ENCODE assay signal across 13 cellular contexts in the genomic region with DNA sequence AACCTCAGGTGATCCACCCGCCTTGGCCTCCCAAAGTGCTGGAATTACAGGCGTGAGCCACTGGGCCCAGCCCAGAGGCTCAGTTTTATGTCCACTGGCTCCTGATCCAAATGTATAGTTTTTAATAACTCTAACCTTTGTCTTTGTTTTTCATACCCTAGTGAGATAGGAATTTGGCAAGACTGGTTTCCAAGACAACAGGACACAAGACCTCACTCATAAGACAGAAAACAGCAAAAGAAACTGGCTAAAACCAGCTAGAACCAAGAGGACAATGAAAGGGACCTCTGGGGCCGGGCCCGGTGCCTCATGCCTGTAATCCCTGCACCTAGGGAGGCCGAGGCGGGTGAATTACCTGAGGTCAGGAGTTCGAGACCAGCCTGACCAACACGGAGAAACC. TPM values are rescaled to one million over a fixed set of nuclear protein-coding genes. Genes with fewer than 3 reads are reported as not detected.
DNase-seq lines count a peak whose midpoint lies in the region; ATAC-seq, FAIRE-seq and TF ChIP-seq lines count a peak whose summit lies in the region.
"Had no signal": no experiment of that assay in that cellular context is flagged by ENCODE, and none has a peak within 500 bp of the region (broad histone marks: within the 10 kb centered on the region; RNA-seq: fewer than 3 reads in every experiment).

No MANE protein-coding gene starts in this region.

- H3K4me3 ChIP-seq in HepG2 (replicated peaks in 1 of 3; ENCODE audit: insufficient read depth in 1 of 3, low read depth in 2 of 3, low read length in 3 of 3) (no peak overlapping the region), uterus (peak overlapping the region in 1 of 2 donors; percentile 49)

- H3K27ac ChIP-seq in HepG2 (ENCODE audit: extremely low read length, insufficient read depth, low read length) (no peak overlapping the region), uterus (peak overlapping the region; percentile 85 to 88)

- no peaks in the 10 kb centered on the region for H3K9me3 Mint-ChIP-seq in stimulated activated naive CD8-positive, alpha-beta T cell treated with anti-CD3 and anti-CD28 coated beads, Interleukin-15, Interleukin-2, amounts not matched to agents 100 ng/mL and 50 ng/mL, for 24 hours

- TF ChIP-seq EP300 in HepG2 (IDR thresholded peaks at IDR 0.05; ENCODE audit: low read depth in 2 of 2, low read length in 2 of 2): no peak
- TF ChIP-seq EP300 in HepG2 (CRISPR knock-in tag; IDR thresholded peaks at IDR 0.05; ENCODE audit: borderline replicate concordance): no peak

- H3K27ac Mint-ChIP-seq in stimulated activated naive CD8-positive, alpha-beta T cell treated with anti-CD3 and anti-CD28 coated beads, Interleukin-15, Interleukin-2, amounts not matched to agents 100 ng/mL and 50 ng/mL, for 24 hours: no peak overlapping the region

- no peaks in the 10 kb centered on the region for H4K20me1 ChIP-seq in HepG2 (ENCODE audit: insufficient read depth, low read length)

- CTCF ChIA-PET in HepG2 (lab: Yijun Ruan, JAX; ENCODE audit: low intra/inter-chr PET ratio, low total read pairs): no interaction called here

- H3K27me3 Mint-ChIP-seq in stimulated activated naive CD8-positive, alpha-beta T cell treated with anti-CD3 and anti-CD28 coated beads, Interleukin-15, Interleukin-2, amounts not matched to agents 100 ng/mL and 50 ng/mL, for 24 hours: no peaks in the 10 kb centered on the region

- no peak for DNase-seq in stimulated activated naive CD8-positive, alpha-beta T cell treated with anti-CD3 and anti-CD28 coated beads, Interleukin-15, Interleukin-2, amounts not matched to agents 100 U/mL and 50 U/mL, for 24 hours
- DNase-seq in astrocyte of the hippocampus (ENCODE audit: low read depth, low spot score) (peak; percentile 45), HepG2 (ENCODE audit: low spot score) (no peak), uterus (no peak), NCI-H1694 treated with DMSO at 0.1 percent for 48 hours (lab: John Stamatoyannopoulos, UW) (no peak), RKO (ENCODE audit: low spot score) (no peak)
- DNase-seq: amniotic stem cell, KG1, NCI-H2081 treated with DMSO at 0.1 percent for 48 hours had no signal

- in situ Hi-C loops in HepG2 (cut with HindIII; ENCODE audit: extremely low pct_ligation_motif_present, low pct_unique_long_range_greater_than_20kb): no loop called here

- H3K4me3 Mint-ChIP-seq in stimulated activated naive CD8-positive, alpha-beta T cell treated with anti-CD3 and anti-CD28 coated beads, Interleukin-15, Interleukin-2, amounts not matched to agents 100 ng/mL and 50 ng/mL, for 24 hours: peak overlapping the region; percentile 90

- WGBS in HepG2 (ENCODE audit: low lambda C conversion rate): 95% methylated on average over 7 of the region's 8 CpGs

- TF ChIP-seq RAD21 in HepG2 (CRISPR knock-in tag; IDR thresholded peaks at IDR 0.05): no peak

- no TSS peak for BruUV-seq in HepG2 (replicated peaks; lab: Mats Ljungman, UMichigan)

- no peaks in the 10 kb centered on the region for H3K27me3 ChIP-seq in HepG2 (ENCODE audit: control insufficient read depth in 1 of 2, insufficient read depth in 2 of 2, low read length in 2 of 2)
- no peaks in the 10 kb centered on the region for H3K27me3 ChIP-seq in uterus

- H3K4me1 ChIP-seq in HepG2 (ENCODE audit: insufficient read depth, low read length): peaks cover 8% of the 10 kb centered on the region; the same call in 1 of the 2 replicates
- no peaks in the 10 kb centered on the region for H3K4me1 ChIP-seq in uterus

- H3K36me3 ChIP-seq in HepG2 (replicated peaks in 1 of 2; ENCODE audit: control insufficient read depth in 1 of 2, insufficient read depth in 2 of 2, low read length in 2 of 2) (no peaks in the 10 kb centered on the region), uterus (no peaks in the 10 kb centered on the region)

- H3K9ac ChIP-seq in HepG2 (ENCODE audit: insufficient read depth, low read depth, low read length): no peak overlapping the region

- no peak for ATAC-seq in stimulated activated naive CD8-positive, alpha-beta T cell treated with anti-CD3 and anti-CD28 coated beads, Interleukin-15, Interleukin-2, amounts not matched to agents 100 U/mL and 50 U/mL, for 24 hours
- ATAC-seq in HepG2: no peak
- ATAC-seq in HG03175 (IDR thresholded peaks at IDR 0.05; ENCODE audit: unreplicated experiment): no peak
- ATAC-seq: activated CD4-positive, CD25-positive, alpha-beta regulatory T cell treated with anti-CD3 and anti-CD28 coated beads, Interleukin-2, amount 50 U/mL, for 24 hours had no signal

- no peaks in the 10 kb centered on the region for H3K79me2 ChIP-seq in HepG2 (ENCODE audit: insufficient read depth, low read length)

- H3K4me2 ChIP-seq in HepG2 (ENCODE audit: low read depth, low read length): peak overlapping the region; percentile 70; the same call in 1 of the 2 replicates

- POLR2A ChIA-PET in HepG2 (lab: Yijun Ruan, JAX): interaction anchor here (1.5 kb wide), 1 partner anchor 132 kb away, joined by 6 read pairs; a partner anchor contains a TSS

- no peaks in the 10 kb centered on the region for H3K9me3 ChIP-seq in HepG2 (ENCODE audit: low read length)
- H3K9me3 ChIP-seq in uterus: no peaks in the 10 kb centered on the region

- TF ChIP-seq CTCF in HepG2 (CRISPR knock-in tag; IDR thresholded peaks at IDR 0.05) (no peak), uterus (IDR thresholded peaks at IDR 0.05) (no peak)

- TF ChIP-seq POLR2A in HepG2 (IDR thresholded peaks at IDR 0.05; ENCODE audit: insufficient read depth in 1 of 2, low read depth in 2 of 2, low read length in 2 of 2) (no peak), uterus (IDR thresholded peaks at IDR 0.05) (no peak)

- peaks cover 14% of the 10 kb centered on the region for H3K4me1 Mint-ChIP-seq in stimulated activated naive CD8-positive, alpha-beta T cell treated with anti-CD3 and anti-CD28 coated beads, Interleukin-15, Interleukin-2, amounts not matched to agents 100 ng/mL and 50 ng/mL, for 24 hours (ENCODE audit: low read depth)

- no peaks in the 10 kb centered on the region for H3K36me3 Mint-ChIP-seq in stimulated activated naive CD8-positive, alpha-beta T cell treated with anti-CD3 and anti-CD28 coated beads, Interleukin-15, Interleukin-2, amounts not matched to agents 100 ng/mL and 50 ng/mL, for 24 hours (ENCODE audit: low read depth)

- intact Hi-C loops in HepG2 (cut with micrococcal nuclease; ENCODE audit: unreplicated experiment) (no loop called here), uterus (cut with DNase I; ENCODE audit: low total_unique reads) (no loop called here)

- no peak for FAIRE-seq in HepG2 (lab: Jason Lieb, UNC)
- FAIRE-seq: endometrium had no signal

- no peak overlapping the region for H2AFZ ChIP-seq in HepG2 (ENCODE audit: low read length)

RNA-seq across cellular contexts. Expression of a gene that starts 27.6 kb away (rescaled TPM):
- total RNA-seq in HepG2 (2016; rRNA removed; fragmentation: Illumina TruSeq; extraction: Trizol) (not detected in 2 replicates), uterus (10 to 100 TPM in 2 of 4 donors, 1 to 10 TPM in 2; 1.5 to 26.6 (median 12.2) TPM)
- total RNA-seq in HepG2 (2016; cell fraction: cytosol; rRNA removed; fragmentation: Illumina TruSeq; extraction: Trizol; ENCODE audit: low read depth): not detected in 2 replicates
- not detected in 2 replicates for total RNA-seq in HepG2 (2016; cell fraction: insoluble cytoplasmic fraction; rRNA removed; fragmentation: Illumina TruSeq; extraction: Trizol)
- not detected in 2 replicates for total RNA-seq in HepG2 (2016; cell fraction: membrane; rRNA removed; fragmentation: Illumina TruSeq; extraction: Trizol)
- total RNA-seq in HepG2 (2016; cell fraction: nucleus; rRNA removed; fragmentation: Illumina TruSeq; extraction: Trizol): not detected in 2 replicates
- polyA plus RNA-seq in HepG2 (2011; rRNA removed): 0.07 and 0.18 TPM in 2 replicates
- polyA plus RNA-seq in HepG2 (2011; cell fraction: cytosol; rRNA removed): 0.23 and 0.29 TPM in 2 replicates
- 0.37 and 0.47 TPM in 2 replicates for polyA plus RNA-seq in HepG2 (2011; cell fraction: nucleus; rRNA removed)
- 0.15 and 0.39 TPM in 2 replicates for polyA plus RNA-seq in HepG2 (2012)
- polyA plus RNA-seq in HepG2 (2016; cell fraction: cytosol; fragmentation: Illumina TruSeq; extraction: Trizol; ENCODE audit: low read depth): 0.17 TPM in 1 of 2 replicates, not detected in the other
- polyA plus RNA-seq in HepG2 (2016; cell fraction: insoluble cytoplasmic fraction; fragmentation: Illumina TruSeq; extraction: Trizol; ENCODE audit: low read depth): not detected in 2 replicates
- polyA plus RNA-seq in HepG2 (2016; cell fraction: membrane; fragmentation: Illumina TruSeq; extraction: Trizol; ENCODE audit: low read depth): not detected in 2 replicates
- not detected in 2 replicates for polyA plus RNA-seq in HepG2 (2016; cell fraction: nucleus; fragmentation: Illumina TruSeq; extraction: Trizol; ENCODE audit: insufficient read depth, low read depth)
- polyA minus RNA-seq in HepG2 (2011; rRNA and poly(A)+ RNA removed; ENCODE audit: low replicate concordance): 2.0 TPM in 1 of 2 replicates, not detected in the other
- polyA minus RNA-seq in HepG2 (2011; cell fraction: cytosol; rRNA and poly(A)+ RNA removed): not detected in 2 replicates
- polyA minus RNA-seq in HepG2 (2011; cell fraction: nucleus; rRNA and poly(A)+ RNA removed): not detected in 2 replicates

RNA-seq across cellular contexts. Expression of a gene that starts 29.1 kb away (rescaled TPM):
- total RNA-seq in HepG2 (2016; rRNA removed; fragmentation: Illumina TruSeq; extraction: Trizol) (1.1 and 2.7 TPM in 2 replicates), uterus (1 to 10 TPM in 3 of 4 donors, not detected in 1; 1.3 to 6.0 (median 1.5) TPM)
- total RNA-seq in HepG2 (2016; cell fraction: cytosol; rRNA removed; fragmentation: Illumina TruSeq; extraction: Trizol; ENCODE audit: low read depth): 0.40 and 0.71 TPM in 2 replicates
- total RNA-seq in HepG2 (2016; cell fraction: insoluble cytoplasmic fraction; rRNA removed; fragmentation: Illumina TruSeq; extraction: Trizol): 0.88 and 3.2 TPM in 2 replicates
- 0.40 and 0.41 TPM in 2 replicates for total RNA-seq in HepG2 (2016; cell fraction: membrane; rRNA removed; fragmentation: Illumina TruSeq; extraction: Trizol)
- 2.7 and 4.3 TPM in 2 replicates for total RNA-seq in HepG2 (2016; cell fraction: nucleus; rRNA removed; fragmentation: Illumina TruSeq; extraction: Trizol)
- 4.1 and 4.7 TPM in 2 replicates for polyA plus RNA-seq in HepG2 (2011; rRNA removed)
- polyA plus RNA-seq in HepG2 (2011; cell fraction: cytosol; rRNA removed): 0.71 and 1.3 TPM in 2 replicates
- polyA plus RNA-seq in HepG2 (2011; cell fraction: nucleus; rRNA removed): 60.3 and 95.3 TPM in 2 replicates
- 1.6 and 2.8 TPM in 2 replicates for polyA plus RNA-seq in HepG2 (2012)
- 0.72 and 0.75 TPM in 2 replicates for polyA plus RNA-seq in HepG2 (2016; cell fraction: cytosol; fragmentation: Illumina TruSeq; extraction: Trizol; ENCODE audit: low read depth)
- 0.62 and 0.95 TPM in 2 replicates for polyA plus RNA-seq in HepG2 (2016; cell fraction: insoluble cytoplasmic fraction; fragmentation: Illumina TruSeq; extraction: Trizol; ENCODE audit: low read depth)
- polyA plus RNA-seq in HepG2 (2016; cell fraction: membrane; fragmentation: Illumina TruSeq; extraction: Trizol; ENCODE audit: low read depth): 0.78 and 1.1 TPM in 2 replicates
- polyA plus RNA-seq in HepG2 (2016; cell fraction: nucleus; fragmentation: Illumina TruSeq; extraction: Trizol; ENCODE audit: insufficient read depth, low read depth): 13.9 and 14.8 TPM in 2 replicates
- 3.2 and 4.3 TPM in 2 replicates for polyA minus RNA-seq in HepG2 (2011; rRNA and poly(A)+ RNA removed; ENCODE audit: low replicate concordance)
- polyA minus RNA-seq in HepG2 (2011; cell fraction: cytosol; rRNA and poly(A)+ RNA removed): not detected in 2 replicates
- 6.6 and 10.9 TPM in 2 replicates for polyA minus RNA-seq in HepG2 (2011; cell fraction: nucleus; rRNA and poly(A)+ RNA removed)

RNA-seq across cellular contexts. Expression of a gene that starts 41.4 kb away (rescaled TPM):
- 324 and 372 TPM in 2 replicates for total RNA-seq in HepG2 (2016; rRNA removed; fragmentation: Illumina TruSeq; extraction: Trizol)
- total RNA-seq in HepG2 (2016; cell fraction: cytosol; rRNA removed; fragmentation: Illumina TruSeq; extraction: Trizol; ENCODE audit: low read depth): 103 and 108 TPM in 2 replicates
- total RNA-seq in HepG2 (2016; cell fraction: insoluble cytoplasmic fraction; rRNA removed; fragmentation: Illumina TruSeq; extraction: Trizol): 334 and 405 TPM in 2 replicates
- total RNA-seq in HepG2 (2016; cell fraction: membrane; rRNA removed; fragmentation: Illumina TruSeq; extraction: Trizol): 115 and 120 TPM in 2 replicates
- total RNA-seq in HepG2 (2016; cell fraction: nucleus; rRNA removed; fragmentation: Illumina TruSeq; extraction: Trizol): 123 and 139 TPM in 2 replicates
- 374 and 400 TPM in 2 replicates for polyA plus RNA-seq in HepG2 (2011; rRNA removed)
- 396 and 593 TPM in 2 replicates for polyA plus RNA-seq in HepG2 (2011; cell fraction: cytosol; rRNA removed)
- 354 and 430 TPM in 2 replicates for polyA plus RNA-seq in HepG2 (2011; cell fraction: nucleus; rRNA removed)
- 181 and 214 TPM in 2 replicates for polyA plus RNA-seq in HepG2 (2012)
- polyA plus RNA-seq in HepG2 (2016; cell fraction: cytosol; fragmentation: Illumina TruSeq; extraction: Trizol; ENCODE audit: low read depth): 80.1 and 82.6 TPM in 2 replicates
- 379 and 381 TPM in 2 replicates for polyA plus RNA-seq in HepG2 (2016; cell fraction: insoluble cytoplasmic fraction; fragmentation: Illumina TruSeq; extraction: Trizol; ENCODE audit: low read depth)
- 86.8 and 91.7 TPM in 2 replicates for polyA plus RNA-seq in HepG2 (2016; cell fraction: membrane; fragmentation: Illumina TruSeq; extraction: Trizol; ENCODE audit: low read depth)
- polyA plus RNA-seq in HepG2 (2016; cell fraction: nucleus; fragmentation: Illumina TruSeq; extraction: Trizol; ENCODE audit: insufficient read depth, low read depth): 224 and 236 TPM in 2 replicates
- polyA minus RNA-seq in HepG2 (2011; rRNA and poly(A)+ RNA removed; ENCODE audit: low replicate concordance): 504 and 617 TPM in 2 replicates
- polyA minus RNA-seq in HepG2 (2011; cell fraction: cytosol; rRNA and poly(A)+ RNA removed): 158 and 170 TPM in 2 replicates
- 133 and 141 TPM in 2 replicates for polyA minus RNA-seq in HepG2 (2011; cell fraction: nucleus; rRNA and poly(A)+ RNA removed)
- total RNA-seq in uterus: 100 to 1,000 TPM in 3 of 4 donors, 10 to 100 TPM in 1; 78.5 to 274 (median 217) TPM

RNA-seq across cellular contexts. Expression of a gene that starts 44.6 kb away (rescaled TPM):
- total RNA-seq in HepG2 (2016; rRNA removed; fragmentation: Illumina TruSeq; extraction: Trizol) (not detected in 2 replicates), uterus (1 to 10 TPM in 1 of 4 donors, under 1 TPM in 1, not detected in 2; 0.28 to 1.9 TPM)
- not detected in 2 replicates for total RNA-seq in HepG2 (2016; cell fraction: cytosol; rRNA removed; fragmentation: Illumina TruSeq; extraction: Trizol; ENCODE audit: low read depth)
- total RNA-seq in HepG2 (2016; cell fraction: insoluble cytoplasmic fraction; rRNA removed; fragmentation: Illumina TruSeq; extraction: Trizol): not detected in 2 replicates
- not detected in 2 replicates for total RNA-seq in HepG2 (2016; cell fraction: membrane; rRNA removed; fragmentation: Illumina TruSeq; extraction: Trizol)
- not detected in 2 replicates for total RNA-seq in HepG2 (2016; cell fraction: nucleus; rRNA removed; fragmentation: Illumina TruSeq; extraction: Trizol)
- polyA plus RNA-seq in HepG2 (2011; rRNA removed): 0.03 and 0.21 TPM in 2 replicates
- polyA plus RNA-seq in HepG2 (2011; cell fraction: cytosol; rRNA removed): 0.04 and 0.09 TPM in 2 replicates
- polyA plus RNA-seq in HepG2 (2011; cell fraction: nucleus; rRNA removed): 0.40 and 0.47 TPM in 2 replicates
- polyA plus RNA-seq in HepG2 (2012): 0.16 TPM in 1 of 2 replicates, not detected in the other
- not detected in 2 replicates for polyA plus RNA-seq in HepG2 (2016; cell fraction: cytosol; fragmentation: Illumina TruSeq; extraction: Trizol; ENCODE audit: low read depth)
- polyA plus RNA-seq in HepG2 (2016; cell fraction: insoluble cytoplasmic fraction; fragmentation: Illumina TruSeq; extraction: Trizol; ENCODE audit: low read depth): not detected in 2 replicates
- not detected in 2 replicates for polyA plus RNA-seq in HepG2 (2016; cell fraction: membrane; fragmentation: Illumina TruSeq; extraction: Trizol; ENCODE audit: low read depth)
- not detected in 2 replicates for polyA plus RNA-seq in HepG2 (2016; cell fraction: nucleus; fragmentation: Illumina TruSeq; extraction: Trizol; ENCODE audit: insufficient read depth, low read depth)
- polyA minus RNA-seq in HepG2 (2011; rRNA and poly(A)+ RNA removed; ENCODE audit: low replicate concordance): 0.12 TPM in 1 of 2 replicates, not detected in the other
- not detected in 2 replicates for polyA minus RNA-seq in HepG2 (2011; cell fraction: cytosol; rRNA and poly(A)+ RNA removed)
- not detected in 2 replicates for polyA minus RNA-seq in HepG2 (2011; cell fraction: nucleus; rRNA and poly(A)+ RNA removed)

RNA-seq across cellular contexts. Expression of a gene that starts 48.3 kb away (rescaled TPM):
- total RNA-seq in HepG2 (2016; rRNA removed; fragmentation: Illumina TruSeq; extraction: Trizol) (21.8 and 22.7 TPM in 2 replicates), uterus (100 to 1,000 TPM in 1 of 4 donors, 10 to 100 TPM in 3; 47.1 to 114 (median 54.7) TPM)
- total RNA-seq in HepG2 (2016; cell fraction: cytosol; rRNA removed; fragmentation: Illumina TruSeq; extraction: Trizol; ENCODE audit: low read depth): 9.5 and 10.1 TPM in 2 replicates
- total RNA-seq in HepG2 (2016; cell fraction: insoluble cytoplasmic fraction; rRNA removed; fragmentation: Illumina TruSeq; extraction: Trizol): 19.1 and 23.8 TPM in 2 replicates
- total RNA-seq in HepG2 (2016; cell fraction: membrane; rRNA removed; fragmentation: Illumina TruSeq; extraction: Trizol): 19.2 and 20.5 TPM in 2 replicates
- total RNA-seq in HepG2 (2016; cell fraction: nucleus; rRNA removed; fragmentation: Illumina TruSeq; extraction: Trizol): 16.2 and 20.1 TPM in 2 replicates
- polyA plus RNA-seq in HepG2 (2011; rRNA removed): 39.7 and 49.9 TPM in 2 replicates
- polyA plus RNA-seq in HepG2 (2011; cell fraction: cytosol; rRNA removed): 30.4 and 48.4 TPM in 2 replicates
- 84.4 and 99.0 TPM in 2 replicates for polyA plus RNA-seq in HepG2 (2011; cell fraction: nucleus; rRNA removed)
- polyA plus RNA-seq in HepG2 (2012): 35.2 and 42.3 TPM in 2 replicates
- polyA plus RNA-seq in HepG2 (2016; cell fraction: cytosol; fragmentation: Illumina TruSeq; extraction: Trizol; ENCODE audit: low read depth): 6.6 and 7.7 TPM in 2 replicates
- polyA plus RNA-seq in HepG2 (2016; cell fraction: insoluble cytoplasmic fraction; fragmentation: Illumina TruSeq; extraction: Trizol; ENCODE audit: low read depth): 24.6 and 33.0 TPM in 2 replicates
- polyA plus RNA-seq in HepG2 (2016; cell fraction: membrane; fragmentation: Illumina TruSeq; extraction: Trizol; ENCODE audit: low read depth): 13.4 and 16.8 TPM in 2 replicates
- 38.5 and 39.3 TPM in 2 replicates for polyA plus RNA-seq in HepG2 (2016; cell fraction: nucleus; fragmentation: Illumina TruSeq; extraction: Trizol; ENCODE audit: insufficient read depth, low read depth)
- polyA minus RNA-seq in HepG2 (2011; rRNA and poly(A)+ RNA removed; ENCODE audit: low replicate concordance): 97.4 and 189 TPM in 2 replicates
- 53.7 and 56.5 TPM in 2 replicates for polyA minus RNA-seq in HepG2 (2011; cell fraction: cytosol; rRNA and poly(A)+ RNA removed)
- 24.7 and 29.2 TPM in 2 replicates for polyA minus RNA-seq in HepG2 (2011; cell fraction: nucleus; rRNA and poly(A)+ RNA removed)
